Comparison of ENCODE assay signal across 19 cellular contexts in the genomic region with DNA sequence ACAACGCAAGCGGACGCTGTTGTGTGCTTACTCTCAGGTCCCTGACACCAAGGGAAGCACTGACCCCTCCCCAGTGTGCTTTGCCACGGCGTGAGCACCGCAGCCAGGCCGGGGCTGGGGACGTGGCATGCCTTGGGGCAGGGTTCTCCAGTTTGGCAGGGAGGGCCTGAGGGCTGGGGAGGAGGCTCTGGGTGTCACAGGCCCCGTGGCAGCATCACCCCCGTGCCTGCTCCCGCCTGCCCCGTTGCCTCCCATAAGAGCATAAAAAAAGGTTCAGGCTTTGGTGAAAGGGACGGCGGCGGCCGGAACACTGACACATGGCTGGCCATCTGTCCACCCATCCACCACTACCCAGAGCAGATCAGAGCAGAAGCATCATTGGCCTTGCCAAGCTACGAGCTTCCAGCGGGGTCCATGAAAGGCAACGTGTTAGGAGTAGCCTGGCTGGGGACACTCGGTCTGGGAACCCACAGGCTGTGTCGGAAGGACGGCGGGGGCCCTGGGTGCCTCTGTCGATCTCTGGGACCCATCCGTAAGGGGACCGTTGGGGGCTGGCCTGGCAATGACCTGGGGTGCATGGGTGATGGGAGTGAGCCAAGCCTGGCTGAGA.
DNase-seq lines count a peak whose midpoint lies in the region; ATAC-seq, FAIRE-seq and TF ChIP-seq lines count a peak whose summit lies in the region.
"Had no signal": no experiment of that assay in that cellular context is flagged by ENCODE, and none has a peak within 500 bp of the region (broad histone marks: within the 10 kb centered on the region; RNA-seq: fewer than 3 reads in every experiment).

No MANE protein-coding gene starts in this region.

- no peak for FAIRE-seq in urothelium cell line (lab: Jason Lieb, UNC)
- FAIRE-seq: GM12878 had no signal

- H3K27me3 ChIP-seq in WERI-Rb-1 (ENCODE audit: insufficient read depth, low read depth, severe bottlenecking) = no peaks in the 10 kb centered on the region
- peaks cover 3% of the 10 kb centered on the region for H3K27me3 ChIP-seq in lower lobe of right lung (ENCODE audit: low read depth)
- H3K27me3 ChIP-seq in sigmoid colon = peaks cover 0 to 7% (median 0%) of the 10 kb centered on the region in 3 donors

- H3K4me1 ChIP-seq in lower lobe of right lung = peaks cover 3% of the 10 kb centered on the region
- H3K4me1 ChIP-seq in sigmoid colon = peaks cover 0 to 2% (median 2%) of the 10 kb centered on the region in 4 donors

- H3K9me3 ChIP-seq in WERI-Rb-1 (ENCODE audit: severe bottlenecking) (no peaks in the 10 kb centered on the region), lower lobe of right lung (no peaks in the 10 kb centered on the region), sigmoid colon (no peaks in the 10 kb centered on the region)

- intact Hi-C loops in lower lobe of right lung (cut with DNase I) (no loop called here), sigmoid colon (cut with DNase I) (no loop called here)

- H3K4me3 ChIP-seq in WERI-Rb-1 (ENCODE audit: low read depth, low read length) (no peak overlapping the region), lower lobe of right lung (no peak overlapping the region), sigmoid colon (no peak overlapping the region)
- H3K4me3 ChIP-seq: GM12878, GM23338 had no signal

- H3K36me3 ChIP-seq in WERI-Rb-1 = no peaks in the 10 kb centered on the region
- no peaks in the 10 kb centered on the region for H3K36me3 ChIP-seq in lower lobe of right lung
- no peaks in the 10 kb centered on the region for H3K36me3 ChIP-seq in sigmoid colon

- H3K27ac ChIP-seq in WERI-Rb-1 (peak overlapping the region; percentile 77), lower lobe of right lung (no peak overlapping the region), sigmoid colon (no peak overlapping the region)

- TF ChIP-seq CTCF in WERI-Rb-1 (IDR thresholded peaks at IDR 0.05; ENCODE audit: low read depth, low read length) (no peak), lower lobe of right lung (IDR thresholded peaks at IDR 0.05) (no peak), sigmoid colon (IDR thresholded peaks at IDR 0.05) (no peak)

- peak; percentile 7 to 65 for DNase-seq in NCI-H524 (lab: John Stamatoyannopoulos, UW)
- no peak for DNase-seq in NCI-H524 treated with DMSO at 0.1 percent for 48 hours (lab: John Stamatoyannopoulos, UW)
- peak; percentile 75 for DNase-seq in WERI-Rb-1
- peak; percentile 36 for DNase-seq in lower lobe of right lung
- peak; percentile 61 for DNase-seq in sigmoid colon
- no peak for DNase-seq in NCI-H446 treated with DMSO at 0.1 percent for 48 hours (lab: John Stamatoyannopoulos, UW)
- DNase-seq in urothelium cell line (ENCODE audit: low spot score) = no peak
- no peak for DNase-seq in activated CD4-positive, alpha-beta T cell treated with anti-CD3 and anti-CD28 coated beads, Interleukin-2, amount 50 U/mL, for 1 hour
- DNase-seq: 8988T; CD8-positive, alpha-beta memory T cell; GDM1; NCI-H1048; NCI-H1436 treated with DMSO at 0.1 percent for 48 hours; NCI-H2081; NCI-H510A treated with DMSO at 0.1 percent for 48 hours; SHP77 treated with DMSO at 0.1 percent for 48 hours had no signal

- no peak for ATAC-seq in lower lobe of right lung
- ATAC-seq: GM23338, Panc1 had no signal

- no peak for TF ChIP-seq EP300 in sigmoid colon (IDR thresholded peaks at IDR 0.05)

- WGBS in sigmoid colon, 2 donors = 84 to 90% methylated on average over 26 of the region's 26 CpGs

- TF ChIP-seq POLR2A in sigmoid colon (IDR thresholded peaks at IDR 0.05) = no peak

Comparison
In these comparisons a context has a peak if more than half of its experiments do, and no peak if none do; other contexts are left out.
1. DNase-seq: peak in NCI-H524 (2 of 2), WERI-Rb-1 (single experiment), lower lobe of right lung (single experiment) and sigmoid colon (single experiment); none in NCI-H524 treated with DMSO at 0.1 percent for 48 hours (single experiment), NCI-H446 treated with DMSO at 0.1 percent for 48 hours (single experiment), urothelium cell line (single experiment) and activated CD4-positive, alpha-beta T cell treated with anti-CD3 and anti-CD28 coated beads, Interleukin-2, amount 50 U/mL, for 1 hour (single experiment).